ENCODE assay signal across 1 cellular context in genomic region chr17:50345443-50346312, GRCh38.
A peak's percentile ranks its signal among the peaks of the same experiment; 100 is the strongest.
TF ChIP-seq lines count a peak whose summit lies in the region.

TSS of gene XYLT2 (plus strand) at chr17:50346126. CDS start at chr17:50346141, 15 bp downstream.

TF ChIP-seq in A549, 52 proteins besides CTCF, POLR2A, EP300 and RAD21 (continued from another document):
- TF ChIP-seq FOXS1 (CRISPR knock-in tag; IDR thresholded peaks at IDR 0.05) (no peak), SREBF2 (IDR thresholded peaks at IDR 0.05) (no peak), NPAS2 (CRISPR knock-in tag; IDR thresholded peaks at IDR 0.05; ENCODE audit: borderline replicate concordance) (peak; percentile 22; the same call in 1 of the 2 replicates), CEBPB (IDR thresholded peaks at IDR 0.05) (no peak), ZC3H11A (IDR thresholded peaks at IDR 0.05) (no peak), CBX8 (IDR thresholded peaks at IDR 0.05) (no peak), MYC (IDR thresholded peaks at IDR 0.05; ENCODE audit: borderline replicate concordance, low read length) (0 out of 2 replicates have a peak, but pooled peaks have one; percentile 35), RFX5 (IDR thresholded peaks at IDR 0.05) (no peak), PHF8 (IDR thresholded peaks at IDR 0.05; ENCODE audit: borderline replicate concordance, low read depth) (peak; percentile 84; the same call in 1 of the 2 replicates), SMC3 (IDR thresholded peaks at IDR 0.05) (no peak), JUN (IDR thresholded peaks at IDR 0.05) (peak in 1 of 2 experiments; percentile 81; a peak in 4 of 5 replicates), EHMT2 (IDR thresholded peaks at IDR 0.05; ENCODE audit: low read depth) (no peak), FOSB (CRISPR knock-in tag; IDR thresholded peaks at IDR 0.05) (no peak), FOSL2 (IDR thresholded peaks at IDR 0.05) (no peak), FOSL2 (CRISPR knock-in tag; IDR thresholded peaks at IDR 0.05) (no peak)
- TF ChIP-seq, protein P1, sequence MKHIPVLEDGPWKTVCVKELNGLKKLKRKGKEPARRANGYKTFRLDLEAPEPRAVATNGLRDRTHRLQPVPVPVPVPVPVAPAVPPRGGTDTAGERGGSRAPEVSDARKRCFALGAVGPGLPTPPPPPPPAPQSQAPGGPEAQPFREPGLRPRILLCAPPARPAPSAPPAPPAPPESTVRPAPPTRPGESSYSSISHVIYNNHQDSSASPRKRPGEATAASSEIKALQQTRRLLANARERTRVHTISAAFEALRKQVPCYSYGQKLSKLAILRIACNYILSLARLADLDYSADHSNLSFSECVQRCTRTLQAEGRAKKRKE (CRISPR knock-in tag; IDR thresholded peaks at IDR 0.05; ENCODE audit: low read depth), result no peak
- TF ChIP-seq, protein P2, sequence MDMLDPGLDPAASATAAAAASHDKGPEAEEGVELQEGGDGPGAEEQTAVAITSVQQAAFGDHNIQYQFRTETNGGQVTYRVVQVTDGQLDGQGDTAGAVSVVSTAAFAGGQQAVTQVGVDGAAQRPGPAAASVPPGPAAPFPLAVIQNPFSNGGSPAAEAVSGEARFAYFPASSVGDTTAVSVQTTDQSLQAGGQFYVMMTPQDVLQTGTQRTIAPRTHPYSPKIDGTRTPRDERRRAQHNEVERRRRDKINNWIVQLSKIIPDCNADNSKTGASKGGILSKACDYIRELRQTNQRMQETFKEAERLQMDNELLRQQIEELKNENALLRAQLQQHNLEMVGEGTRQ (IDR thresholded peaks at IDR 0.05), result no peak
- TF ChIP-seq, protein P3, sequence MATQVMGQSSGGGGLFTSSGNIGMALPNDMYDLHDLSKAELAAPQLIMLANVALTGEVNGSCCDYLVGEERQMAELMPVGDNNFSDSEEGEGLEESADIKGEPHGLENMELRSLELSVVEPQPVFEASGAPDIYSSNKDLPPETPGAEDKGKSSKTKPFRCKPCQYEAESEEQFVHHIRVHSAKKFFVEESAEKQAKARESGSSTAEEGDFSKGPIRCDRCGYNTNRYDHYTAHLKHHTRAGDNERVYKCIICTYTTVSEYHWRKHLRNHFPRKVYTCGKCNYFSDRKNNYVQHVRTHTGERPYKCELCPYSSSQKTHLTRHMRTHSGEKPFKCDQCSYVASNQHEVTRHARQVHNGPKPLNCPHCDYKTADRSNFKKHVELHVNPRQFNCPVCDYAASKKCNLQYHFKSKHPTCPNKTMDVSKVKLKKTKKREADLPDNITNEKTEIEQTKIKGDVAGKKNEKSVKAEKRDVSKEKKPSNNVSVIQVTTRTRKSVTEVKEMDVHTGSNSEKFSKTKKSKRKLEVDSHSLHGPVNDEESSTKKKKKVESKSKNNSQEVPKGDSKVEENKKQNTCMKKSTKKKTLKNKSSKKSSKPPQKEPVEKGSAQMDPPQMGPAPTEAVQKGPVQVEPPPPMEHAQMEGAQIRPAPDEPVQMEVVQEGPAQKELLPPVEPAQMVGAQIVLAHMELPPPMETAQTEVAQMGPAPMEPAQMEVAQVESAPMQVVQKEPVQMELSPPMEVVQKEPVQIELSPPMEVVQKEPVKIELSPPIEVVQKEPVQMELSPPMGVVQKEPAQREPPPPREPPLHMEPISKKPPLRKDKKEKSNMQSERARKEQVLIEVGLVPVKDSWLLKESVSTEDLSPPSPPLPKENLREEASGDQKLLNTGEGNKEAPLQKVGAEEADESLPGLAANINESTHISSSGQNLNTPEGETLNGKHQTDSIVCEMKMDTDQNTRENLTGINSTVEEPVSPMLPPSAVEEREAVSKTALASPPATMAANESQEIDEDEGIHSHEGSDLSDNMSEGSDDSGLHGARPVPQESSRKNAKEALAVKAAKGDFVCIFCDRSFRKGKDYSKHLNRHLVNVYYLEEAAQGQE (IDR thresholded peaks at IDR 0.05), result no peak
TF ChIP-seq in A549: peak in this region for 7.
